ENCODE assay signal across 17 cellular contexts in the genomic region with DNA sequence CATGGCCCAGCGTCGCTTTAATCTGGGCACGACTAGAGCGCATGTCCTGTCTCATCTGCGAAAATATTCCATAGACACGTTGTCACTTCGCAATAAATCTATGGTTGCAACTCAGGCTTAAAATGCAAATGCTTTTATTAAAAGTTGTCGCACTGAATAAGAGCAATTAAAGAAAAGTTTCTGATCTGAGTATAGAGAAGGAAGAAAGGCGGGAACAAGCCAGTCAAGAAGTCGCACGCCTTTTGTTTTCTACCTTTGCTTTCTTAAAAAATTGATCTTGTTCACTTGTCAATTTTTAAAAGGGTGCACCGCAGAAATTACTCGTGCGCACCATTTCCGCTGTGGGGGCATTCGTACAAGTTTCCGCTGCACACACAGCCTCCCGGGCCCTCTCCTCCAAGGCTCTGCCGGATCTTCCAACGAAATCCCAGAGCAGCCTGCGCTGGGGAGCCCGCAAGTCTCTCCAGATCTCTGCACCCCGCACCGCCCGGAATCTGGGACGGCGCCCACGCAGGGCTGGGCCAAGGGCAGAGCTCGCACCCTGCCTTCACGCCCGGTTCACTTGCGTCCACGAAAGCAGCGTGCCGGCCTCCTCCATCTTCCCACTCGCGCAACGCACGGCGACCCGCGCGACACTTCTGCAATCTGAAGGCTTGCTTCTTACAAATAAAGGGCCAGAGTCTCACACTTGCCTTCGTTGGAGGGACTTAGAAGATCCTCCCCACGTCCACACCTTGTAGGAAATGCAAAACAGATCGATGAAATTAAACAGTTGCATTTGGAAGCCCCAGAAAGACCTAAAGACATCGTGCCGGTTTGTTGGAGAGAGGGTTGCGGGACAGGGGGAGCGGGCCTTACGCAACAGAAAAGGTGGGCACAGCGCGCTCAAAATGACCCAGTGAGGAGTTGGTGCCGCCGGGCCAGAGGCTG. TPM values are rescaled to one million over a fixed set of nuclear protein-coding genes. Genes with fewer than 3 reads are reported as not detected.
A peak's percentile ranks its signal among the peaks of the same experiment; 100 is the strongest.
DNase-seq lines count a peak whose midpoint lies in the region; ATAC-seq and TF ChIP-seq lines count a peak whose summit lies in the region.
"Had no signal": no experiment of that assay in that cellular context is flagged by ENCODE, and none has a peak within 500 bp of the region (broad histone marks: within the 10 kb centered on the region; RNA-seq: fewer than 3 reads in every experiment).

No MANE protein-coding gene starts in this region.

- H3K27ac ChIP-seq in GM23338 (ENCODE audit: low read depth) (no peak overlapping the region), neural progenitor cell (no peak overlapping the region), tibial nerve (no peak overlapping the region), heart right ventricle (no peak overlapping the region)
- H3K27ac ChIP-seq: BLaER1 treated with 17β-estradiol and CSF1 and Interleukin-3, amounts not matched to agents 10 nM and 100 nM; foreskin keratinocyte; RWPE1 had no signal

- no peaks in the 10 kb centered on the region for H3K36me3 ChIP-seq in GM23338 (ENCODE audit: insufficient read depth)
- H3K36me3 ChIP-seq in neural progenitor cell: no peaks in the 10 kb centered on the region
- H3K36me3 ChIP-seq in tibial nerve: no peaks in the 10 kb centered on the region
- H3K36me3 ChIP-seq in heart right ventricle: no peaks in the 10 kb centered on the region
- H3K36me3 ChIP-seq: BLaER1 treated with 17β-estradiol and CSF1 and Interleukin-3, amounts not matched to agents 10 nM and 100 nM had no signal

- TF ChIP-seq CTCF in GM23338 (conservative IDR thresholded peaks at IDR 0.05; ENCODE audit: low read depth in 2 of 2) (no peak), neural progenitor cell (IDR thresholded peaks at IDR 0.05) (no peak), tibial nerve (IDR thresholded peaks at IDR 0.05) (no peak), heart right ventricle (IDR thresholded peaks at IDR 0.05) (no peak)

- WGBS in tibial nerve, 2 donors: 11% methylated on average over 51 to 55 of the region's 55 CpGs
- WGBS in heart right ventricle, 2 donors: 9 to 10% methylated on average over 55 of the region's 55 CpGs

- H3K9me3 Mint-ChIP-seq in GM23338 (peaks cover 16% of the 10 kb centered on the region), IgD-negative memory B cell (no peaks in the 10 kb centered on the region), neural progenitor cell (no peaks in the 10 kb centered on the region)
- H3K9me3 Mint-ChIP-seq in effector memory CD8-positive, alpha-beta T cell: no peaks in the 10 kb centered on the region

- H3K4me1 Mint-ChIP-seq in GM23338: peaks cover 46% of the 10 kb centered on the region
- H3K4me1 Mint-ChIP-seq in IgD-negative memory B cell: peaks cover 0 to 8% (median 4%) of the 10 kb centered on the region in 3 donors
- peaks cover 0 to 4% of the 10 kb centered on the region in 2 donors for H3K4me1 Mint-ChIP-seq in effector memory CD8-positive, alpha-beta T cell (ENCODE audit: low read depth in 2 of 2)
- peaks cover 34% of the 10 kb centered on the region for H3K4me1 Mint-ChIP-seq in neural progenitor cell

- H4K20me1 ChIP-seq in GM23338 (replicated peaks; ENCODE audit: insufficient read depth): peaks cover 5% of the 10 kb centered on the region; the same call in 1 of the 2 replicates
- peaks cover 69% of the 10 kb centered on the region for H4K20me1 ChIP-seq in neural progenitor cell (ENCODE audit: low read depth)
- H4K20me1 ChIP-seq: BLaER1 treated with 17β-estradiol and CSF1 and Interleukin-3, amounts not matched to agents 10 nM and 100 nM had no signal

- H3K27me3 Mint-ChIP-seq in GM23338 (ENCODE audit: insufficient read depth, low read depth, poor library complexity): peaks cover 73% of the 10 kb centered on the region
- H3K27me3 Mint-ChIP-seq in IgD-negative memory B cell: peaks cover 47% of the 10 kb centered on the region
- peaks cover 58 to 67% of the 10 kb centered on the region in 2 donors for H3K27me3 Mint-ChIP-seq in effector memory CD8-positive, alpha-beta T cell
- H3K27me3 Mint-ChIP-seq in neural progenitor cell (ENCODE audit: insufficient read depth, low read depth): peaks cover 56% of the 10 kb centered on the region

- H3K9me2 ChIP-seq in GM23338 (ENCODE audit: insufficient read depth): no peaks in the 10 kb centered on the region

- peak overlapping the region; percentile 82 for H3K4me2 ChIP-seq in GM23338
- H3K4me2 ChIP-seq in neural progenitor cell: peak overlapping the region; percentile 78
- H3K4me2 ChIP-seq: BLaER1 treated with 17β-estradiol and CSF1 and Interleukin-3, amounts not matched to agents 10 nM and 100 nM had no signal

- H3K4me3 ChIP-seq in GM23338 (peak overlapping the region; percentile 53), neural progenitor cell (peak overlapping the region; percentile 61), tibial nerve (no peak overlapping the region), heart right ventricle (no peak overlapping the region)

- H3K4me3 Mint-ChIP-seq in GM23338 (peak overlapping the region; percentile 65), IgD-negative memory B cell (peak overlapping the region in 3 of 4 donors; percentile 23 to 78 (median 60)), neural progenitor cell (peak overlapping the region; percentile 82)
- H3K4me3 Mint-ChIP-seq in effector memory CD8-positive, alpha-beta T cell: peak overlapping the region; percentile 35 to 36

- no peak for TF ChIP-seq POLR2A in tibial nerve (IDR thresholded peaks at IDR 0.05)

- intact Hi-C loops in heart right ventricle (cut with DNase I): no loop called here

- peaks cover 44% of the 10 kb centered on the region for H3K4me1 ChIP-seq in GM23338 (ENCODE audit: insufficient read depth)
- H3K4me1 ChIP-seq in neural progenitor cell: peaks cover 19% of the 10 kb centered on the region
- H3K4me1 ChIP-seq in tibial nerve: peaks cover 0 to 60% (median 7%) of the 10 kb centered on the region in 4 donors
- peaks cover 0 to 29% (median 23%) of the 10 kb centered on the region in 9 donors for H3K4me1 ChIP-seq in heart right ventricle
- H3K4me1 ChIP-seq: BLaER1 treated with 17β-estradiol and CSF1 and Interleukin-3, amounts not matched to agents 10 nM and 100 nM; foreskin keratinocyte had no signal

- no peak for TF ChIP-seq EP300 in tibial nerve (IDR thresholded peaks at IDR 0.05)

- H3K9me3 ChIP-seq in neural progenitor cell (ENCODE audit: low read depth) (no peaks in the 10 kb centered on the region), tibial nerve (no peaks in the 10 kb centered on the region), heart right ventricle (no peaks in the 10 kb centered on the region)

- peaks cover 30% of the 10 kb centered on the region for H3F3A ChIP-seq in GM23338 (replicated peaks; ENCODE audit: low read depth)
- H3F3A ChIP-seq in neural progenitor cell (ENCODE audit: low read depth): peaks cover 63% of the 10 kb centered on the region

- H2AFZ ChIP-seq in GM23338: no peak overlapping the region
- no peak overlapping the region for H2AFZ ChIP-seq in neural progenitor cell (replicated peaks)

- H3K36me3 Mint-ChIP-seq in GM23338 (ENCODE audit: low read depth) (peaks cover 5% of the 10 kb centered on the region; the same call in 2 of the 3 replicates), IgD-negative memory B cell (no peaks in the 10 kb centered on the region), neural progenitor cell (peaks cover 2% of the 10 kb centered on the region)
- peaks cover 12% of the 10 kb centered on the region for H3K36me3 Mint-ChIP-seq in effector memory CD8-positive, alpha-beta T cell (ENCODE audit: insufficient read depth)

- no peak overlapping the region for H3K27ac Mint-ChIP-seq in GM23338
- H3K27ac Mint-ChIP-seq in IgD-negative memory B cell: peak overlapping the region in 2 of 3 donors; percentile 65 to 90
- H3K27ac Mint-ChIP-seq in effector memory CD8-positive, alpha-beta T cell: no peak overlapping the region
- H3K27ac Mint-ChIP-seq in neural progenitor cell: no peak overlapping the region

- no peak for ATAC-seq in GM23338
- no peak for ATAC-seq in effector memory CD8-positive, alpha-beta T cell (replicated peaks)
- no peak for ATAC-seq in heart right ventricle
- ATAC-seq: foreskin keratinocyte had no signal

- H3K9ac ChIP-seq in neural progenitor cell: no peak overlapping the region
- H3K9ac ChIP-seq: BLaER1 treated with 17β-estradiol and CSF1 and Interleukin-3, amounts not matched to agents 10 nM and 100 nM had no signal

- H3K79me2 ChIP-seq in GM23338 (replicated peaks; ENCODE audit: insufficient read depth): peaks cover 7% of the 10 kb centered on the region
- H3K79me2 ChIP-seq in neural progenitor cell (ENCODE audit: low read depth): peaks cover 19% of the 10 kb centered on the region

- peaks cover 79% of the 10 kb centered on the region for H3K27me3 ChIP-seq in GM23338 (ENCODE audit: insufficient read depth)
- peaks cover 93% of the 10 kb centered on the region for H3K27me3 ChIP-seq in neural progenitor cell
- H3K27me3 ChIP-seq in tibial nerve: peaks cover 3 to 85% of the 10 kb centered on the region in 2 donors
- peaks cover 43 to 96% (median 93%) of the 10 kb centered on the region in 7 donors for H3K27me3 ChIP-seq in heart right ventricle

- DNase-seq in GM23338 (ENCODE audit: low spot score) (peak; percentile 37), neural progenitor cell (ENCODE audit: low spot score) (peak; percentile 49), tibial nerve (ENCODE audit: low spot score in 2 of 2) (no peak), heart right ventricle (no peak), hepatic stellate cell (ENCODE audit: low spot score) (no peak)
- no peak for DNase-seq in effector memory CD8-positive, alpha-beta T cell
- DNase-seq: activated CD4-positive, alpha-beta T cell treated with anti-CD3 and anti-CD28 coated beads, Interleukin-2, amount 50 U/mL, for 1 hour; DMS79; foreskin keratinocyte; mesenchymal stem cell; MM.1S; NCI-H1930 had no signal

TF ChIP-seq in GM23338, 12 proteins besides CTCF, POLR2A, EP300 and RAD21:
- peak; percentile 90 for TF ChIP-seq EZH2 (IDR thresholded peaks at IDR 0.05; ENCODE audit: low read depth, unreplicated experiment)
- no peak for TF ChIP-seq EZH2phosphoT487 (IDR thresholded peaks at IDR 0.05; ENCODE audit: unreplicated experiment)

RNA-seq across cellular contexts. Expression of a gene that starts 2.7 kb away (rescaled TPM):
- total RNA-seq in GM23338 (2014; rRNA removed; shearing (Covaris generic)): 29.0 and 39.8 TPM in 2 replicates
- 11.0 and 16.9 TPM in 2 replicates for polyA plus RNA-seq in GM23338 (2016; fragmentation: Nextera tagmentation; extraction: Ambion mirVana)
- polyA plus RNA-seq in IgD-negative memory B cell: not detected
- 27.7 and 36.5 TPM in 2 replicates for total RNA-seq in neural progenitor cell (ENCODE audit: low replicate concordance)
- total RNA-seq in tibial nerve: not detected
- 1 to 10 TPM in 1 of 10 donors, under 1 TPM in 8, not detected in 1; 0.10 to 1.2 (median 0.19) TPM for total RNA-seq in heart right ventricle
- under 1 TPM; 0.06 to 0.15 TPM for polyA plus RNA-seq in heart right ventricle
- total RNA-seq: foreskin keratinocyte; osteocyte; T-helper 2 cell treated with Interferon-gamma antibody and Interleukin-4, amounts not matched to agents 100 ng/mL and 5 ng/mL, for 36 hours had no signal
- polyA plus RNA-seq: foreskin keratinocyte had no signal

Comparison
In these comparisons a context has a peak if more than half of its experiments do, and no peak if none do; other contexts are left out.
1. DNase-seq: peak in GM23338 (single experiment) and neural progenitor cell (single experiment); none in effector memory CD8-positive, alpha-beta T cell (0 of 3), tibial nerve (0 of 2), heart right ventricle (0 of 2) and hepatic stellate cell (single experiment).
2. H3K4me3 ChIP-seq: peak in GM23338 (single experiment) and neural progenitor cell (single experiment); none in tibial nerve (0 of 4) and heart right ventricle (0 of 10).
3. H3K27ac Mint-ChIP-seq: peak in IgD-negative memory B cell (2 of 3); none in GM23338 (single experiment), effector memory CD8-positive, alpha-beta T cell (0 of 2) and neural progenitor cell (single experiment).
4. RNA of a gene that starts 2.7 kb away (total RNA-seq): 29.0 to 39.8 TPM in GM23338 and 27.7 to 36.5 TPM in neural progenitor cell; 0.10 to 1.2 TPM in heart right ventricle and not detected in tibial nerve; every median in the first group is over 10 times any median in the second.
5. Peak in every context shown above with its lines, with median percentiles within 50 percentile points of each other: H3K4me3 Mint-ChIP-seq.